ENCODE assay signal across 9 cellular contexts in the genomic region with DNA sequence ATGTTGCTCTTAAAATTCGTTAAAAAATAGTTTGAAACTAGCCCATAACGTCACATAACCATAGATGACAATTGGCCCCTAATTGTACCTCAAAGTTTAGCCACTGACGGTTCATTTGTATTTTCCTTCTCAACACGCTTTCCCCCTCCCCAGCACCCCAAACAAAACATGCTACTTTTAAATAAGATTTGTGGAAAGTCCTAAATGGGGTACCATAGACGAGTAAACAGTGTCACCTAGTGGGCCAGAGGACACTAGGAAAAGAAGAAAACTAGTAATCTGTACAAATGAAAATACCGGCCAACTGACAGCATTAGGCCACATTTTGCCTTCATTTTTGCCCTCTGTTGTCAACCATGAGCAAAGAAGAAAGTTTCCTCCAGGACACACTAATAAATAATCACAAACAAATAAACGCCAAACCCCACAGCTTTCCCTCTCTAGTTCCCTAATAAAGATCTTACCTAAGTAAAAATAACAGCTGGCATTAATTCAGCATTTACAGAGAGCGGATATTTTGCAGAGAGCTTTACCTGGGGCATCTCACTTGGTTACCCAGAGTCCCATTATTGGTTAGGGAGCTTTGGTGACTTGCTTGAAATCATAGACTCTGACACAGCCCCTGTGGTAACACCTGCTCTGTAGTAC.
DNase-seq lines count a peak whose midpoint lies in the region; ATAC-seq and TF ChIP-seq lines count a peak whose summit lies in the region.
"Had no signal": no experiment of that assay in that cellular context is flagged by ENCODE, and none has a peak within 500 bp of the region (broad histone marks: within the 10 kb centered on the region; RNA-seq: fewer than 3 reads in every experiment).

No MANE protein-coding gene starts in this region.

- no peaks in the 10 kb centered on the region for H3K27me3 ChIP-seq in brain microvascular endothelial cell (replicated peaks)

- H3K4me3 ChIP-seq in brain microvascular endothelial cell (ENCODE audit: low read depth, low read length) = no peak overlapping the region
- H3K4me3 ChIP-seq: thoracic aorta had no signal

- peaks cover 4% of the 10 kb centered on the region for H3K4me1 Mint-ChIP-seq in nephron

- no peaks in the 10 kb centered on the region for H3K36me3 ChIP-seq in brain microvascular endothelial cell (replicated peaks)
- H3K36me3 ChIP-seq: thoracic aorta had no signal

- no peaks in the 10 kb centered on the region for H3K36me3 Mint-ChIP-seq in nephron (ENCODE audit: low read depth)

- H3K4me3 Mint-ChIP-seq in nephron = no peak overlapping the region

- ATAC-seq in HG03097 (IDR thresholded peaks at IDR 0.05; ENCODE audit: low FRiP score, unreplicated experiment) (no peak), HG02588 (IDR thresholded peaks at IDR 0.05; ENCODE audit: unreplicated experiment) (no peak)
- no peak for ATAC-seq in activated CD4-positive, CD25-positive, alpha-beta regulatory T cell treated with anti-CD3 and anti-CD28 coated beads, Interleukin-2, amount 50 U/mL, for 24 hours

- DNase-seq in GM13977 (ENCODE audit: low spot score) (no peak), NCI-H2107 (lab: John Stamatoyannopoulos, UW) (peak; percentile 84), brain microvascular endothelial cell (no peak)
- DNase-seq in effector CD8-positive, alpha-beta T cell (lab: John Stamatoyannopoulos, UW) = no peak

- H3K27me3 Mint-ChIP-seq in nephron (ENCODE audit: low read depth) = peaks cover 18% of the 10 kb centered on the region

- no peak overlapping the region for H3K27ac Mint-ChIP-seq in nephron

- TF ChIP-seq CTCF in GM13977 (IDR thresholded peaks at IDR 0.05; ENCODE audit: extremely low read depth, insufficient read depth, missing control alignments) (peak; percentile 61), brain microvascular endothelial cell (IDR thresholded peaks at IDR 0.05; ENCODE audit: low read depth, low read length, missing control alignments) (peak; percentile 54), nephron (IDR thresholded peaks at IDR 0.05; ENCODE audit: unreplicated experiment in 3 of 3) (peak; percentile 76 to 85 (median 85))

- H3K9me3 Mint-ChIP-seq in nephron = no peaks in the 10 kb centered on the region

- in situ Hi-C loops in GM13977 (cut with MboI; ENCODE audit: low pct_unique_long_range_greater_than_20kb, low sequenced_read_pairs, unreplicated experiment) (no loop called here), brain microvascular endothelial cell (cut with HindIII; ENCODE audit: low pct_ligation_motif_present, low sequenced_read_pairs) (no loop called here)

- H3K27ac ChIP-seq in brain microvascular endothelial cell = no peak overlapping the region
- H3K27ac ChIP-seq: thoracic aorta had no signal
